12 cellular contexts compared by ENCODE assay signal in genomic region chr6:156857573-156857972, GRCh38.
A peak's percentile ranks its signal among the peaks of the same experiment; 100 is the strongest.
DNase-seq lines count a peak whose midpoint lies in the region; ATAC-seq and TF ChIP-seq lines count a peak whose summit lies in the region.
"Had no signal": no experiment of that assay in that cellular context is flagged by ENCODE, and none has a peak within 500 bp of the region (broad histone marks: within the 10 kb centered on the region; RNA-seq: fewer than 3 reads in every experiment).

No MANE protein-coding gene starts in this region.

- no peaks in the 10 kb centered on the region for H4K20me1 ChIP-seq in OCI-LY1 (ENCODE audit: insufficient read depth, low read length)

- peak overlapping the region; percentile 32 for H3K27ac ChIP-seq in OCI-LY1 (ENCODE audit: low read depth, low read length, poor library complexity, severe bottlenecking)
- H3K27ac ChIP-seq in esophagus muscularis mucosa (replicated peaks in 1 of 4): no peak overlapping the region
- H3K27ac ChIP-seq in upper lobe of right lung: no peak overlapping the region
- H3K27ac ChIP-seq: HL-60, ovary, SJCRH30 had no signal

- WGBS in esophagus muscularis mucosa: 79% methylated on average over 2 of the region's 2 CpGs

- no peaks in the 10 kb centered on the region for H3K27me3 Mint-ChIP-seq in CD14-positive monocyte (ENCODE audit: low read depth in 3 of 3)

- no peak for TF ChIP-seq CTCF in OCI-LY1 (IDR thresholded peaks at IDR 0.05; ENCODE audit: low read length)
- no peak for TF ChIP-seq CTCF in esophagus muscularis mucosa (IDR thresholded peaks at IDR 0.05)
- no peak for TF ChIP-seq CTCF in upper lobe of right lung (IDR thresholded peaks at IDR 0.05)
- no peak for TF ChIP-seq CTCF in CD14-positive monocyte (IDR thresholded peaks at IDR 0.05)

- H3K4me1 ChIP-seq in OCI-LY1 (ENCODE audit: insufficient read depth, low read length, severe bottlenecking) (peaks cover 62% of the 10 kb centered on the region), esophagus muscularis mucosa (peaks cover 17 to 78% (median 37%) of the 10 kb centered on the region in 4 donors), upper lobe of right lung (peaks cover 6% of the 10 kb centered on the region)

- no peak for TF ChIP-seq EP300 in esophagus muscularis mucosa (IDR thresholded peaks at IDR 0.05)

- DNase-seq in HCEC 1CT (peak; percentile 45), esophagus muscularis mucosa (ENCODE audit: extremely low spot score) (peak; percentile 10), upper lobe of right lung (no peak), CD14-positive monocyte (ENCODE audit: low spot score) (no peak)
- DNase-seq: DMS79 treated with DMSO at 0.1 percent for 48 hours, ovary had no signal

- H3K36me3 Mint-ChIP-seq in CD14-positive monocyte: no peaks in the 10 kb centered on the region

- ATAC-seq in GM18502 (IDR thresholded peaks at IDR 0.05; ENCODE audit: poor library complexity, unreplicated experiment) (peak; percentile 71), upper lobe of right lung (no peak), HG03469 (IDR thresholded peaks at IDR 0.05; ENCODE audit: unreplicated experiment) (no peak), GM21360 (IDR thresholded peaks at IDR 0.05; ENCODE audit: unreplicated experiment) (no peak)

- H3K36me3 ChIP-seq in OCI-LY1 (ENCODE audit: insufficient read depth, low read length) (no peaks in the 10 kb centered on the region), esophagus muscularis mucosa (no peaks in the 10 kb centered on the region), upper lobe of right lung (no peaks in the 10 kb centered on the region)
- H3K36me3 ChIP-seq: ovary, SJCRH30 had no signal

- H3K9ac ChIP-seq in OCI-LY1 (ENCODE audit: low read length): no peak overlapping the region

- H3K9me2 ChIP-seq in OCI-LY1 (ENCODE audit: low read depth, low read length): no peaks in the 10 kb centered on the region

- H3K27ac Mint-ChIP-seq in CD14-positive monocyte: peak overlapping the region in 1 of 7 donors; percentile 48

- no peaks in the 10 kb centered on the region for H3F3A ChIP-seq in OCI-LY1 (ENCODE audit: insufficient read depth, low read length)

- H3K9me3 ChIP-seq in OCI-LY1 (ENCODE audit: low read length): no peaks in the 10 kb centered on the region
- H3K9me3 ChIP-seq in esophagus muscularis mucosa: no peaks in the 10 kb centered on the region
- H3K9me3 ChIP-seq in upper lobe of right lung: no peaks in the 10 kb centered on the region
- H3K9me3 ChIP-seq: ovary, SJCRH30 had no signal

- no peaks in the 10 kb centered on the region for H3K9me3 Mint-ChIP-seq in CD14-positive monocyte

- no peak overlapping the region for H3K4me2 ChIP-seq in OCI-LY1 (ENCODE audit: low read length)

- H3K4me3 Mint-ChIP-seq in CD14-positive monocyte: no peak overlapping the region

- peaks cover 24% of the 10 kb centered on the region for H3K4me1 Mint-ChIP-seq in CD14-positive monocyte

- no peak overlapping the region for H2AFZ ChIP-seq in OCI-LY1 (ENCODE audit: low read length)

- H3K79me2 ChIP-seq in OCI-LY1 (ENCODE audit: insufficient read depth, low read length): peaks cover 97% of the 10 kb centered on the region

- H3K4me3 ChIP-seq in OCI-LY1 (ENCODE audit: low read depth, low read length, poor library complexity, severe bottlenecking) (no peak overlapping the region), esophagus muscularis mucosa (no peak overlapping the region), upper lobe of right lung (no peak overlapping the region)
- H3K4me3 ChIP-seq: ovary, SJCRH30 had no signal

- TF ChIP-seq POLR2A in esophagus muscularis mucosa (IDR thresholded peaks at IDR 0.05; ENCODE audit: low read depth): no peak

- intact Hi-C loops in esophagus muscularis mucosa (cut with DNase I) (no loop called here), upper lobe of right lung (cut with DNase I) (no loop called here), CD14-positive monocyte (cut with micrococcal nuclease) (no loop called here)

- H3K27me3 ChIP-seq in OCI-LY1 (ENCODE audit: insufficient read depth, low read length) (no peaks in the 10 kb centered on the region), esophagus muscularis mucosa (no peaks in the 10 kb centered on the region), upper lobe of right lung (no peaks in the 10 kb centered on the region)
- H3K27me3 ChIP-seq: ovary, SJCRH30 had no signal

Comparison
In these comparisons a context has a peak if more than half of its experiments do, and no peak if none do; other contexts are left out.
1. DNase-seq: peak in HCEC 1CT (single experiment) and esophagus muscularis mucosa (single experiment); none in upper lobe of right lung (single experiment) and CD14-positive monocyte (single experiment).